Comparison of ENCODE assay signal across 8 cellular contexts in genomic region chr20:32485126-32485769, GRCh38.
DNase-seq lines count a peak whose midpoint lies in the region; ATAC-seq and TF ChIP-seq lines count a peak whose summit lies in the region.

No MANE protein-coding gene starts in this region.

- no peaks in the 10 kb centered on the region for H3K27me3 Mint-ChIP-seq in chondrocyte (ENCODE audit: low read depth)

- no peaks in the 10 kb centered on the region for H3K27me3 ChIP-seq in layer of hippocampus (ENCODE audit: control insufficient read depth, insufficient read depth, low read length)

- TF ChIP-seq CTCF in chondrocyte (IDR thresholded peaks at IDR 0.05) = peak; percentile 85

- ATAC-seq in HG03280 (IDR thresholded peaks at IDR 0.05; ENCODE audit: unreplicated experiment) (peak; percentile 78), GM19452 (IDR thresholded peaks at IDR 0.05; ENCODE audit: unreplicated experiment) (no peak)
- peak; percentile 80 to 85 for ATAC-seq in activated CD4-positive, CD25-positive, alpha-beta regulatory T cell treated with anti-CD3 and anti-CD28 coated beads, Interleukin-2, amount 50 U/mL, for 24 hours

- peaks cover 1% of the 10 kb centered on the region for H3K36me3 Mint-ChIP-seq in chondrocyte (ENCODE audit: low read depth)

- H3K4me3 ChIP-seq in GM08714 (ENCODE audit: low read length) = peak overlapping the region; percentile 76; the same call in 1 of the 2 replicates

- no peaks in the 10 kb centered on the region for H3K9me3 Mint-ChIP-seq in chondrocyte (ENCODE audit: low read depth)

- DNase-seq in NCI-H446 treated with DMSO at 0.1 percent for 48 hours (lab: John Stamatoyannopoulos, UW) (peak; percentile 82), chondrocyte (ENCODE audit: low spot score) (peak; percentile 54)
- DNase-seq in stimulated activated CD4-positive, alpha-beta T cell treated with anti-CD3 and anti-CD28 coated beads, Interleukin-1b, Interleukin-23, amount 100 ng/mL, for 24 hours (ENCODE audit: low read depth in 4 of 4, low spot score in 1 of 4) = peak in 3 of 4 experiments; percentile 47 to 74 (median 64)

- H3K4me3 Mint-ChIP-seq in chondrocyte (ENCODE audit: unreplicated experiment) = peak overlapping the region; percentile 77

- peaks cover 28% of the 10 kb centered on the region for H3K4me1 Mint-ChIP-seq in chondrocyte (ENCODE audit: low read depth)

- H3K27ac Mint-ChIP-seq in chondrocyte (ENCODE audit: unreplicated experiment) = peak overlapping the region; percentile 97

- peak overlapping the region; percentile 92 for H3K27ac ChIP-seq in layer of hippocampus (ENCODE audit: low read depth, low read length)
